ENCODE assay signal across 21 cellular contexts in the genomic region with DNA sequence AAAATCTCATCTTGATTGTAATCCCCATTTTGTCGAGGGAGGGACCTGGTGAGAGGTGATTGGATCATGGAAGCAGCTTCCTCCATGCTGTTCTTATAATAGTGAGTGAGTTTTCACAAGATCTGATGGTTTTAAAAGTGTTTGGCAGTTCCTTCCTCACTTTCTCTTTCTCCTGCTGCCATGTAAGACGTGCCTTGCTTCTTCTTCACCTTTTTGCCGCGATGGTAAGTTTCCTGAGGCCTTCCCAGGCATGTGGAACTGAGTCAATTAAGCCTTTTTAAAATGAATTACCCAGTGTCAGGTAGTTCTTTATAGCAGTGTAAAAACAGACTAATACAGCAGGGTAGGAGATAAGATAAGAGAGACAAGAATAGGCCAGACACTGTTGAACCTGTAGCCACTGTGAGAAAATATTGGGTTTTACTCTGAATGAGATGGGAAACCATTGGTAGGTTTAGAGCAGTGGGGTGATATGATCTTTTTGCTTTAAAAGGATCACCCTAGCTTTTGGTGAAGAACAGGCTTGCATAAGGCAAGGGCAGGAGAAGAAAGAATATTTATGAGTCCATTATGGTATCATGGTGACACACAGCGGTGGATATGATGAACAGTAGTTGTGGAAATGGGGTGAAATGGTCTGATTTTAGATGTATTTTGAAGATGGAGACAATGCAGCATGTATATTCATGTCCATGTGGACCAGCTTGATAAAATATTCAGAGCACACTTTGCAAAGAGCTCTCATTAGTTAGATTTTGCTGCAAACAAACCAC. TPM values are rescaled to one million over a fixed set of nuclear protein-coding genes. Genes with fewer than 3 reads are reported as not detected.
DNase-seq lines count a peak whose midpoint lies in the region; ATAC-seq and TF ChIP-seq lines count a peak whose summit lies in the region.
"Had no signal": no experiment of that assay in that cellular context is flagged by ENCODE, and none has a peak within 500 bp of the region (broad histone marks: within the 10 kb centered on the region; RNA-seq: fewer than 3 reads in every experiment).

No MANE protein-coding gene starts in this region.

- H3K9ac ChIP-seq in H9 (ENCODE audit: extremely low read depth, insufficient read length, low read length), result no peak overlapping the region

- no peak overlapping the region for H3K56ac ChIP-seq in H9 (ENCODE audit: insufficient read length, low read depth, low read length)

- no peak overlapping the region for H2BK120ac ChIP-seq in H9 (ENCODE audit: low read depth, low read length, poor library complexity, severe bottlenecking)

- peaks cover 35 to 36% of the 10 kb centered on the region in 2 experiments for H3K9me3 Mint-ChIP-seq in H9

- H3K36me3 ChIP-seq in vagina, result no peaks in the 10 kb centered on the region

- H3K18ac ChIP-seq in H9 (ENCODE audit: insufficient read length, low read depth, low read length), result no peak overlapping the region

- no peak for TF ChIP-seq POLR2A in vagina (IDR thresholded peaks at IDR 0.05)

- H3K27ac Mint-ChIP-seq in H9, result no peak overlapping the region
- H3K27ac Mint-ChIP-seq: IgD-negative memory B cell, naive B cell, progenitor cell of endocrine pancreas had no signal

- H3K27me3 ChIP-seq in AG04450 (ENCODE audit: control insufficient read depth, insufficient read depth, low read length) (peaks cover 2% of the 10 kb centered on the region), vagina (no peaks in the 10 kb centered on the region), H9 (ENCODE audit: insufficient read depth, low read length) (no peaks in the 10 kb centered on the region)
- H3K27me3 ChIP-seq: hepatocyte had no signal

- no CpG with 5 or more reads among the region's 5 CpGs for WGBS in H9 (ENCODE audit: extremely low coverage, insufficient read length, low lambda C conversion rate)

- TF ChIP-seq CTCF in AG04450 (IDR thresholded peaks at IDR 0.05; ENCODE audit: low read depth, low read length) (peak; percentile 51), fibroblast of mammary gland (conservative IDR thresholded peaks at IDR 0.05; ENCODE audit: control insufficient read depth, insufficient read depth, low read depth, low read length) (no peak), vagina (IDR thresholded peaks at IDR 0.05) (no peak), H9 (conservative IDR thresholded peaks at IDR 0.05) (no peak)

- no peak overlapping the region for H3K4ac ChIP-seq in H9 (ENCODE audit: low read depth, low read length)

- no peak overlapping the region for H2BK20ac ChIP-seq in H9 (ENCODE audit: low read depth, low read length, poor library complexity, severe bottlenecking)

- H3K79me2 ChIP-seq in H9 (ENCODE audit: insufficient read depth, low read length), result no peaks in the 10 kb centered on the region
- H3K79me2 ChIP-seq: hepatocyte had no signal

- H3T11ph ChIP-seq in H9 (ENCODE audit: low read length), result no peak overlapping the region

- H3K4me1 ChIP-seq in vagina, result no peaks in the 10 kb centered on the region
- H3K4me1 ChIP-seq in H9 (ENCODE audit: insufficient read depth, low read length), result no peaks in the 10 kb centered on the region

- H4K91ac ChIP-seq in H9 (ENCODE audit: insufficient read length, low read depth, low read length), result no peak overlapping the region

- DNase-seq in AG04450 (ENCODE audit: low read depth, low spot score) (no peak), HCEC 1CT (peak; percentile 63), RKO (ENCODE audit: low spot score) (peak; percentile 33), fibroblast of mammary gland (ENCODE audit: low read depth) (peak; percentile 39), vagina (ENCODE audit: extremely low spot score in 2 of 2) (no peak), T-helper 9 cell (no peak), H9 (no peak)
- DNase-seq: activated CD4-positive, alpha-beta T cell treated with anti-CD3 and anti-CD28 coated beads, Interleukin-2, amount 50 U/mL, for 4 hours; left colon; naive B cell; NCI-H1694 treated with DMSO at 0.1 percent for 48 hours; NCI-H748 treated with DMSO at 0.1 percent for 48 hours had no signal

- H2BK15ac ChIP-seq in H9 (ENCODE audit: low read depth, low read length), result no peak overlapping the region

- H3K79me1 ChIP-seq in H9 (ENCODE audit: insufficient read depth, low read depth, low read length, poor library complexity, severe bottlenecking), result no peaks in the 10 kb centered on the region

- peaks cover 3% of the 10 kb centered on the region for H3K27me3 Mint-ChIP-seq in H9 (ENCODE audit: low read depth)
- H3K27me3 Mint-ChIP-seq: progenitor cell of endocrine pancreas had no signal

- H3K4me3 Mint-ChIP-seq in H9, result no peak overlapping the region
- H3K4me3 Mint-ChIP-seq: CD14-positive monocyte, IgD-negative memory B cell, naive B cell had no signal

- CTCF ChIA-PET in AG04450 (lab: Charles Lee), result interaction anchor here (0.8 to 2.2 kb wide), 13 partner anchors 9 to 275 kb away, joined by 3 to 22 read pairs (median 5); a partner anchor contains a TSS

- H4K8ac ChIP-seq in H9 (replicated peaks; ENCODE audit: insufficient read length, low read depth, low read length), result no peak overlapping the region

- POLR2A ChIA-PET in AG04450 (lab: Yijun Ruan, JAX), result no interaction called here

- H3K23me2 ChIP-seq in H9 (ENCODE audit: insufficient read length, low read depth, low read length, poor library complexity, severe bottlenecking), result no peaks in the 10 kb centered on the region

- no peaks in the 10 kb centered on the region for H3K4me1 Mint-ChIP-seq in H9
- H3K4me1 Mint-ChIP-seq: IgD-negative memory B cell, naive B cell had no signal

- peaks cover 6% of the 10 kb centered on the region; the same call in 1 of the 2 replicates for H3K9me3 ChIP-seq in AG04450 (ENCODE audit: control insufficient read depth, insufficient read depth, low read length)
- no peaks in the 10 kb centered on the region for H3K9me3 ChIP-seq in vagina
- peaks cover 12% of the 10 kb centered on the region for H3K9me3 ChIP-seq in H9 (ENCODE audit: control insufficient read depth, low read depth, low read length)

- intact Hi-C loops in vagina (cut with DNase I), result no loop called here

- H4K5ac ChIP-seq in H9 (ENCODE audit: insufficient read length, low read depth, low read length), result no peak overlapping the region

- H3K36me3 Mint-ChIP-seq in H9 (ENCODE audit: insufficient read depth in 1 of 3, low read depth in 3 of 3), result peaks cover 12 to 22% (median 18%) of the 10 kb centered on the region in 3 experiments
- H3K36me3 Mint-ChIP-seq: CD14-positive monocyte, IgD-negative memory B cell had no signal

- H3K4me2 ChIP-seq in H9 (ENCODE audit: insufficient read depth, insufficient read length, low read length), result no peak overlapping the region
- H3K4me2 ChIP-seq: hepatocyte had no signal

- H2BK12ac ChIP-seq in H9 (ENCODE audit: insufficient read length, low read depth, low read length), result no peak overlapping the region

- no peaks in the 10 kb centered on the region for H4K20me1 ChIP-seq in H9 (ENCODE audit: control insufficient read depth, insufficient read depth, insufficient read length)

- H3K27ac ChIP-seq in AG04450 (ENCODE audit: low read depth, low read length) (no peak overlapping the region), vagina (no peak overlapping the region), H9 (ENCODE audit: insufficient read length, low read depth, low read length) (no peak overlapping the region)
- H3K27ac ChIP-seq: epithelial cell of prostate, hepatocyte had no signal

- no peak for ATAC-seq in GM21381 (IDR thresholded peaks at IDR 0.05; ENCODE audit: unreplicated experiment)
- ATAC-seq: left colon had no signal

- no peak overlapping the region for H3K4me3 ChIP-seq in AG04450 (ENCODE audit: low read depth, low read length)
- H3K4me3 ChIP-seq in fibroblast of mammary gland (ENCODE audit: control insufficient read depth, low read depth, low read length), result no peak overlapping the region
- no peak overlapping the region for H3K4me3 ChIP-seq in vagina
- H3K4me3 ChIP-seq: hepatocyte had no signal

- H2AK5ac ChIP-seq in H9 (ENCODE audit: insufficient read length, low read length), result no peak overlapping the region

- H3K23ac ChIP-seq in H9 (ENCODE audit: insufficient read length, low read depth, low read length), result no peak overlapping the region

- no peak overlapping the region for H3K14ac ChIP-seq in H9 (ENCODE audit: insufficient read depth, low read length)

- H2AFZ ChIP-seq in H9 (ENCODE audit: low read length), result no peak overlapping the region
- H2AFZ ChIP-seq: hepatocyte had no signal

- H2BK5ac ChIP-seq in H9 (ENCODE audit: insufficient read length, low read length), result no peak overlapping the region

RNA-seq across cellular contexts. Expression of a gene that starts 11.5 kb away (rescaled TPM):
- polyA plus RNA-seq in AG04450 (2011; rRNA removed), result not detected in 2 replicates
- not detected in 2 replicates for polyA minus RNA-seq in AG04450 (2011; rRNA and poly(A)+ RNA removed)
- total RNA-seq in vagina, result not detected
- not detected in 2 replicates for total RNA-seq in H9 (2021)
- total RNA-seq: Daoy, hepatocyte, left colon, progenitor cell of endocrine pancreas, subcutaneous adipose tissue had no signal
- polyA plus RNA-seq: CD14-positive monocyte, IgD-negative memory B cell had no signal

RNA-seq across cellular contexts. Expression of a gene that starts 37.1 kb away (rescaled TPM):
- polyA plus RNA-seq in AG04450 (2011; rRNA removed), result not detected in 2 replicates
- polyA minus RNA-seq in AG04450 (2011; rRNA and poly(A)+ RNA removed), result not detected in 2 replicates
- total RNA-seq in vagina, result not detected
- total RNA-seq in H9 (2021), result not detected in 2 replicates
- total RNA-seq: Daoy, left colon, progenitor cell of endocrine pancreas, subcutaneous adipose tissue had no signal
- polyA plus RNA-seq: adipose tissue, CD14-positive monocyte, IgD-negative memory B cell had no signal

RNA-seq across cellular contexts. Expression of a gene that starts 57.0 kb away (rescaled TPM):
- polyA plus RNA-seq in AG04450 (2011; rRNA removed), result not detected in 2 replicates
- polyA minus RNA-seq in AG04450 (2011; rRNA and poly(A)+ RNA removed), result not detected in 2 replicates
- total RNA-seq in vagina (not detected), H9 (2021) (not detected in 2 replicates)
- total RNA-seq: Daoy, hepatocyte, left colon, progenitor cell of endocrine pancreas, subcutaneous adipose tissue had no signal
- polyA plus RNA-seq: adipose tissue, CD14-positive monocyte, hepatocyte, IgD-negative memory B cell had no signal

RNA-seq across cellular contexts. Expression of a gene that starts 58.0 kb away (rescaled TPM):
- not detected in 2 replicates for polyA plus RNA-seq in AG04450 (2011; rRNA removed)
- polyA minus RNA-seq in AG04450 (2011; rRNA and poly(A)+ RNA removed), result not detected in 2 replicates
- total RNA-seq in vagina (not detected), H9 (2021) (0.13 TPM in 1 of 2 replicates, not detected in the other)
- total RNA-seq: Daoy, hepatocyte, left colon, progenitor cell of endocrine pancreas, subcutaneous adipose tissue had no signal
- polyA plus RNA-seq: adipose tissue, CD14-positive monocyte, hepatocyte, IgD-negative memory B cell had no signal

Comparison
In these comparisons a context has a peak if more than half of its experiments do, and no peak if none do; other contexts are left out.
1. DNase-seq: peak in HCEC 1CT (single experiment), RKO (single experiment) and fibroblast of mammary gland (single experiment); none in AG04450 (single experiment), vagina (0 of 2), T-helper 9 cell (single experiment) and H9 (single experiment).